24 cellular contexts compared by ENCODE assay signal in genomic region chr12:196436-196835, GRCh38. TPM values are rescaled to one million over a fixed set of nuclear protein-coding genes. Genes with fewer than 3 reads are reported as not detected.
"Had no signal": no experiment of that assay in that cellular context is flagged by ENCODE, and none has a peak within 500 bp of the region (broad histone marks: within the 10 kb centered on the region; RNA-seq: fewer than 3 reads in every experiment).

No MANE protein-coding gene starts in this region.

- DNase-seq: KBM-7, MV-4-11, NCI-H1048, NCI-H1105, NCI-H1417, NCI-H146, NCI-H1694 treated with DMSO at 0.1 percent for 48 hours, NCI-H1930, NCI-H2081, NCI-H2171, NCI-H226, NCI-H446, NCI-H510A, NCI-H524 treated with DMSO at 0.1 percent for 48 hours, NCI-H69, NCI-H774, RPMI8226, SHP77 had no signal

- ATAC-seq: SK-N-SH treated with all-trans-retinoic acid at 6 μM for 48 hours had no signal

- FAIRE-seq: HTR-8/SVneo, RCC 7860 had no signal

- H3K27ac ChIP-seq: HL-60 had no signal

RNA-seq across cellular contexts. Expression of gene SLC6A12, which starts 17.5 kb away (rescaled TPM):
- total RNA-seq: LHCN-M2, MCF 10A had no signal
